1 cellular context compared by ENCODE assay signal in genomic region chr3:149971403-149972075, GRCh38.
TF ChIP-seq lines count a peak whose summit lies in the region.

No MANE protein-coding gene starts in this region.

TF ChIP-seq in IMR-90, 13 proteins besides CTCF, POLR2A, EP300 and RAD21 (continued from another document):
- TF ChIP-seq USF2 (IDR thresholded peaks at IDR 0.05; ENCODE audit: low read depth, low read length) (no peak), BHLHE40 (IDR thresholded peaks at IDR 0.05; ENCODE audit: low read depth, low read length) (no peak)
